8 cellular contexts compared by ENCODE assay signal in genomic region chr10:119079572-119080520, GRCh38. TPM values are rescaled to one million over a fixed set of nuclear protein-coding genes. Genes with fewer than 3 reads are reported as not detected.
A peak's percentile ranks its signal among the peaks of the same experiment; 100 is the strongest.
DNase-seq lines count a peak whose midpoint lies in the region; ATAC-seq and TF ChIP-seq lines count a peak whose summit lies in the region.

No MANE protein-coding gene starts in this region.

- peak overlapping the region; percentile 87 for H3K4me3 Mint-ChIP-seq in activated CD8-positive, alpha-beta T cell treated with anti-CD3 and anti-CD28 coated beads for 36 hours
- peak overlapping the region; percentile 90 to 100 for H3K4me3 Mint-ChIP-seq in effector memory CD8-positive, alpha-beta T cell

- peaks cover 45% of the 10 kb centered on the region for H3K36me3 Mint-ChIP-seq in activated CD8-positive, alpha-beta T cell treated with anti-CD3 and anti-CD28 coated beads for 36 hours (ENCODE audit: low read depth)
- peaks cover 32% of the 10 kb centered on the region for H3K36me3 Mint-ChIP-seq in effector memory CD8-positive, alpha-beta T cell (ENCODE audit: insufficient read depth)

- peak overlapping the region; percentile 62 for H2BK120ac ChIP-seq in mesendoderm (ENCODE audit: low read depth, low read length)

- peaks cover 51% of the 10 kb centered on the region for H3K79me2 ChIP-seq in mesendoderm (ENCODE audit: control insufficient read depth, insufficient read depth, low read length)

- peak overlapping the region; percentile 91 for H3K18ac ChIP-seq in mesendoderm (ENCODE audit: low read length)

- H2BK15ac ChIP-seq in mesendoderm (replicated peaks; ENCODE audit: low read depth), result no peak overlapping the region

- POLR2A ChIA-PET in activated CD8-positive, alpha-beta T cell treated with anti-CD3 and anti-CD28 coated beads for 36 hours (lab: Charles Lee), result interaction anchor here (0.8 to 3.6 kb wide), 14 partner anchors 10 to 463 kb away, joined by 3 to 20 read pairs (median 4); partner anchors contain the start of gene RGS10

- H3K23ac ChIP-seq in mesendoderm (ENCODE audit: low read length), result peak overlapping the region; percentile 99

- H3K27ac Mint-ChIP-seq in activated CD8-positive, alpha-beta T cell treated with anti-CD3 and anti-CD28 coated beads for 36 hours, result peak overlapping the region; percentile 95
- peak overlapping the region; percentile 97 to 99 for H3K27ac Mint-ChIP-seq in effector memory CD8-positive, alpha-beta T cell

- CTCF ChIA-PET in activated CD8-positive, alpha-beta T cell treated with anti-CD3 and anti-CD28 coated beads for 36 hours (lab: Charles Lee), result interaction anchor here (0.7 to 0.8 kb wide), 2 partner anchors 36 to 129 kb away, joined by 3 read pairs; no protein-coding TSS in a partner anchor

- H3K9ac ChIP-seq in mesendoderm (ENCODE audit: low read length), result peak overlapping the region; percentile 99

- peaks cover 30% of the 10 kb centered on the region for H3K4me1 Mint-ChIP-seq in activated CD8-positive, alpha-beta T cell treated with anti-CD3 and anti-CD28 coated beads for 36 hours (ENCODE audit: low read depth)
- H3K4me1 Mint-ChIP-seq in effector memory CD8-positive, alpha-beta T cell (ENCODE audit: low read depth in 2 of 2), result peaks cover 27 to 43% of the 10 kb centered on the region in 2 donors

- H3K36me3 ChIP-seq in mesendoderm (ENCODE audit: control insufficient read depth, insufficient read depth, low read length), result no peaks in the 10 kb centered on the region

- peak overlapping the region; percentile 99 for H3K56ac ChIP-seq in mesendoderm (ENCODE audit: low read length)

- no peaks in the 10 kb centered on the region for H3K9me3 Mint-ChIP-seq in activated CD8-positive, alpha-beta T cell treated with anti-CD3 and anti-CD28 coated beads for 36 hours
- no peaks in the 10 kb centered on the region for H3K9me3 Mint-ChIP-seq in effector memory CD8-positive, alpha-beta T cell

- peak overlapping the region; percentile 93 for H3K4me3 ChIP-seq in mesendoderm (ENCODE audit: low read length)

- ATAC-seq in HG02571 (IDR thresholded peaks at IDR 0.05; ENCODE audit: unreplicated experiment), result peak; percentile 65
- peak; percentile 72 for ATAC-seq in activated CD8-positive, alpha-beta T cell treated with anti-CD3 and anti-CD28 coated beads for 36 hours
- ATAC-seq in effector memory CD8-positive, alpha-beta T cell (replicated peaks), result peak; percentile 64

- no peaks in the 10 kb centered on the region for H3K4me1 ChIP-seq in mesendoderm (ENCODE audit: control insufficient read depth, low read depth, low read length)

- peak overlapping the region; percentile 38 for H3K4me2 ChIP-seq in mesendoderm (ENCODE audit: low read length)

- peak overlapping the region; percentile 88 for H2BK5ac ChIP-seq in mesendoderm (ENCODE audit: low read length)

- H3K27me3 ChIP-seq in mesendoderm (ENCODE audit: insufficient read depth, low read length, poor library complexity), result no peaks in the 10 kb centered on the region

- intact Hi-C loops in activated CD8-positive, alpha-beta T cell treated with anti-CD3 and anti-CD28 coated beads for 36 hours (cut with micrococcal nuclease), result no loop called here

- peak overlapping the region; percentile 85 for H3K27ac ChIP-seq in mesendoderm (ENCODE audit: low read depth, low read length)

- no peak for TF ChIP-seq CTCF in activated CD8-positive, alpha-beta T cell treated with anti-CD3 and anti-CD28 coated beads for 36 hours (IDR thresholded peaks at IDR 0.05)

- no CpG with 5 or more reads among the region's 49 CpGs for WGBS in mesendoderm (ENCODE audit: extremely low coverage, insufficient coverage, low lambda C conversion rate)

- H4K8ac ChIP-seq in mesendoderm (ENCODE audit: low read depth, low read length), result peak overlapping the region; percentile 28

- H2AK5ac ChIP-seq in mesendoderm (ENCODE audit: low read length), result peak overlapping the region; percentile 82

- no peak overlapping the region for H4K5ac ChIP-seq in mesendoderm (ENCODE audit: low read length)

- H3K79me1 ChIP-seq in mesendoderm (ENCODE audit: low read length), result no peaks in the 10 kb centered on the region

- H3K4ac ChIP-seq in mesendoderm (ENCODE audit: low read depth, low read length), result peak overlapping the region; percentile 94

- no peaks in the 10 kb centered on the region for H3K27me3 Mint-ChIP-seq in activated CD8-positive, alpha-beta T cell treated with anti-CD3 and anti-CD28 coated beads for 36 hours
- H3K27me3 Mint-ChIP-seq in effector memory CD8-positive, alpha-beta T cell, result no peaks in the 10 kb centered on the region

- peak; percentile 53 for DNase-seq in NCI-H82 (lab: John Stamatoyannopoulos, UW)
- no peak for DNase-seq in NCI-H82 treated with DMSO at 0.1 percent for 48 hours (lab: John Stamatoyannopoulos, UW; ENCODE audit: unreplicated experiment)
- DNase-seq in NAMALWA (ENCODE audit: low spot score), result peak; percentile 74
- DNase-seq in activated CD8-positive, alpha-beta T cell treated with anti-CD3 and anti-CD28 coated beads for 36 hours, result peak; percentile 80
- peak; percentile 38 to 53 (median 48) for DNase-seq in effector memory CD8-positive, alpha-beta T cell
- DNase-seq in mesendoderm, result peak; percentile 76
- DNase-seq in stimulated activated CD8-positive, alpha-beta memory T cell treated with anti-CD3 and anti-CD28 coated beads, Interleukin-15, amount 100 ng/mL, for 24 hours (ENCODE audit: low read depth), result peak; percentile 35

RNA-seq across cellular contexts. Expression of gene EIF3A, which starts 0.8 kb away (rescaled TPM):
- 100 to 1,000 TPM; 127 to 131 TPM for total RNA-seq in activated CD8-positive, alpha-beta T cell treated with anti-CD3 and anti-CD28 coated beads for 36 hours
- polyA plus RNA-seq in mesendoderm (2013, experiment 1 of 2), result 166 TPM
- polyA plus RNA-seq in mesendoderm (2013, experiment 2 of 2), result 166 TPM

RNA-seq across cellular contexts. Expression of gene DENND10, which starts 24.1 kb away (rescaled TPM):
- total RNA-seq in activated CD8-positive, alpha-beta T cell treated with anti-CD3 and anti-CD28 coated beads for 36 hours, result 10 to 100 TPM; 16.9 to 18.6 TPM
- polyA plus RNA-seq in mesendoderm (2013, experiment 1 of 2), result 59.7 TPM
- polyA plus RNA-seq in mesendoderm (2013, experiment 2 of 2), result 60.9 TPM

RNA-seq across cellular contexts. Expression of gene NANOS1, which starts 50.3 kb away (rescaled TPM):
- total RNA-seq in activated CD8-positive, alpha-beta T cell treated with anti-CD3 and anti-CD28 coated beads for 36 hours, result under 1 TPM in 1 of 2 experiments, not detected in 1; 0.20 TPM
- polyA plus RNA-seq in mesendoderm (2013, experiment 1 of 2), result 4.6 TPM
- polyA plus RNA-seq in mesendoderm (2013, experiment 2 of 2), result 5.0 TPM
